8 cellular contexts compared by ENCODE assay signal in the genomic region with DNA sequence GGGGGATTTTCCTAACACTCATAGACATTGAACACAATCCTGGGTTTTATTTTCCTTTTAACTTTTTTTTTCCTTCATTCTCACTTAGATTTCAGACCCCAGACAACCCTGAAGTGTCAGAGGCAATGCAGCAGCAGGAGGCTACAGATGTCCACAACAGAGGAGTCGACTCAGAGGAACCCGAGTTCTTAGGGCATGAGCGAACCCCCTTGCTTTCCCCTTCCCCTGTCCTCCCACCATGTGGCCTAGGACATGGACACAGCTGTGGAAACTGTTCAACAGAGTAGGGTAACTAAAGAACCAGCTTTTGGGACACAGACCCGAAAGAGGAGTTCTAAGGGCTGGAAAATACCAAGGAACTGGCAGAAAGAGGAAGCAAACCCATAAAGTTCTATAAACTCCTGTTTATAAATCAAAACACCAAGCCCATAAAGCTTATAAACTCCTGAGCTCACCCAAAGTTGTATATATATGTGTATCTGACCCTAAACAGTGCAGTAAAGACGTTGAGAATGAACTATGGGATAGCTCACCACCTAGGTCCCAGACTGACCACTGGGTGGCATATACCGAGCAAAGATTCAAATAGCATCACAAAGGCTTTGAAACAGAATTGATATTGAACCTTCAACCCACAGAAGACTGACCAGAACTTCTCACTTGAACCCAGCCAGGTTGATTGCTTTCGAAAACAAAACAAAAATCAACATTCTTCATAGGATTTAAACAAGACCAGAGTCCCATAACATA. TPM values are rescaled to one million over a fixed set of nuclear protein-coding genes. Genes with fewer than 3 reads are reported as not detected.
DNase-seq lines count a peak whose midpoint lies in the region; ATAC-seq and TF ChIP-seq lines count a peak whose summit lies in the region.

No MANE protein-coding gene starts in this region.

- H3K27ac ChIP-seq in brain microvascular endothelial cell (no peak overlapping the region), left lung (no peak overlapping the region), prostate gland (peak overlapping the region in 1 of 2 donors; percentile 60)
- no peak overlapping the region for H3K27ac ChIP-seq in effector memory CD4-positive, alpha-beta T cell (ENCODE audit: insufficient read depth, low read length, poor library complexity, severe bottlenecking)
- H3K27ac ChIP-seq in naive thymus-derived CD4-positive, alpha-beta T cell (ENCODE audit: low read depth, low read length) = no peak overlapping the region

- peak; percentile 37 to 55 for DNase-seq in AML-193 (lab: John Stamatoyannopoulos, UW)
- DNase-seq in brain microvascular endothelial cell = peak; percentile 48
- DNase-seq in left lung = no peak
- no peak for DNase-seq in DMS153 treated with DMSO at 0.1 percent for 48 hours (lab: John Stamatoyannopoulos, UW; ENCODE audit: unreplicated experiment)
- no peak for DNase-seq in prostate gland (ENCODE audit: low spot score)
- DNase-seq in effector memory CD4-positive, alpha-beta T cell = no peak
- DNase-seq in naive thymus-derived CD4-positive, alpha-beta T cell = no peak

- peaks cover 0 to 6% (median 0%) of the 10 kb centered on the region in 7 donors for H3K4me1 Mint-ChIP-seq in naive thymus-derived CD4-positive, alpha-beta T cell

- in situ Hi-C loops in brain microvascular endothelial cell (cut with HindIII; ENCODE audit: low pct_ligation_motif_present, low sequenced_read_pairs) = no loop called here

- no peaks in the 10 kb centered on the region for H3K36me3 Mint-ChIP-seq in naive thymus-derived CD4-positive, alpha-beta T cell

- H3K36me3 ChIP-seq in brain microvascular endothelial cell (replicated peaks) (no peaks in the 10 kb centered on the region), left lung (no peaks in the 10 kb centered on the region), prostate gland (no peaks in the 10 kb centered on the region)
- no peaks in the 10 kb centered on the region for H3K36me3 ChIP-seq in effector memory CD4-positive, alpha-beta T cell (ENCODE audit: control insufficient read depth, insufficient read depth, low read length)
- no peaks in the 10 kb centered on the region for H3K36me3 ChIP-seq in naive thymus-derived CD4-positive, alpha-beta T cell (ENCODE audit: control insufficient read depth in 2 of 3, insufficient read depth in 3 of 3, low read length in 3 of 3)

- CTCF ChIA-PET in naive thymus-derived CD4-positive, alpha-beta T cell (lab: Charles Lee) = interaction anchor here (0.7 to 1.4 kb wide), 2 partner anchors 15 to 257 kb away, joined by 3 to 7 read pairs; no protein-coding TSS in a partner anchor

- peak; percentile 41; the same call in 1 of the 2 replicates for TF ChIP-seq RAD21 in Ishikawa (IDR thresholded peaks at IDR 0.05; ENCODE audit: low read depth)

- TF ChIP-seq EP300 in Ishikawa (IDR thresholded peaks at IDR 0.05; ENCODE audit: borderline replicate concordance) = no peak

- POLR2A ChIA-PET in naive thymus-derived CD4-positive, alpha-beta T cell (lab: Charles Lee) = no interaction called here

- H3K4me3 Mint-ChIP-seq in naive thymus-derived CD4-positive, alpha-beta T cell = no peak overlapping the region

- no peak overlapping the region for H3K4me3 ChIP-seq in brain microvascular endothelial cell (ENCODE audit: low read depth, low read length)
- H3K4me3 ChIP-seq in left lung = no peak overlapping the region
- H3K4me3 ChIP-seq in prostate gland = no peak overlapping the region
- H3K4me3 ChIP-seq in effector memory CD4-positive, alpha-beta T cell (ENCODE audit: insufficient read depth, low read depth, low read length, poor library complexity, severe bottlenecking) = no peak overlapping the region
- H3K4me3 ChIP-seq in naive thymus-derived CD4-positive, alpha-beta T cell (ENCODE audit: low read length) = no peak overlapping the region

- H3K27me3 ChIP-seq in brain microvascular endothelial cell (replicated peaks) (no peaks in the 10 kb centered on the region), left lung (no peaks in the 10 kb centered on the region), prostate gland (replicated peaks; ENCODE audit: insufficient read depth) (no peaks in the 10 kb centered on the region)
- no peaks in the 10 kb centered on the region for H3K27me3 ChIP-seq in effector memory CD4-positive, alpha-beta T cell (replicated peaks; ENCODE audit: control insufficient read depth, insufficient read depth, low read length, poor library complexity, severe bottlenecking)
- no peaks in the 10 kb centered on the region for H3K27me3 ChIP-seq in naive thymus-derived CD4-positive, alpha-beta T cell (ENCODE audit: control insufficient read depth in 2 of 2, insufficient read depth in 2 of 2, low read length in 2 of 2)

- peak overlapping the region in 1 of 9 donors; percentile 22 for H3K27ac Mint-ChIP-seq in naive thymus-derived CD4-positive, alpha-beta T cell

- ATAC-seq in left lung = peak; percentile 57
- no peak for ATAC-seq in naive thymus-derived CD4-positive, alpha-beta T cell

- intact Hi-C loops in left lung (cut with DNase I) = no loop called here
- intact Hi-C loops in prostate gland (cut with DNase I) = loop anchor here (5.0 kb wide), 1 partner anchor 35 kb away; a partner anchor contains a TSS
- intact Hi-C loops in naive thymus-derived CD4-positive, alpha-beta T cell (cut with micrococcal nuclease) = no loop called here

- peaks cover 0 to 2% (median 0%) of the 10 kb centered on the region in 11 donors for H3K9me3 Mint-ChIP-seq in naive thymus-derived CD4-positive, alpha-beta T cell

- peaks cover 0 to 25% (median 3%) of the 10 kb centered on the region in 5 donors for H3K27me3 Mint-ChIP-seq in naive thymus-derived CD4-positive, alpha-beta T cell

- H3K4me1 ChIP-seq in left lung = peaks cover 8 to 15% of the 10 kb centered on the region in 2 donors
- H3K4me1 ChIP-seq in prostate gland (replicated peaks) = no peaks in the 10 kb centered on the region
- H3K4me1 ChIP-seq in effector memory CD4-positive, alpha-beta T cell (ENCODE audit: control insufficient read depth, insufficient read depth, low read length, poor library complexity, severe bottlenecking) = no peaks in the 10 kb centered on the region
- no peaks in the 10 kb centered on the region for H3K4me1 ChIP-seq in naive thymus-derived CD4-positive, alpha-beta T cell (ENCODE audit: control insufficient read depth in 2 of 2, insufficient read depth in 2 of 2, low read length in 2 of 2)

- no peak for TF ChIP-seq POLR2A in prostate gland (IDR thresholded peaks at IDR 0.05)

- WGBS in prostate gland = 68% methylated on average over 7 of the region's 7 CpGs

- TF ChIP-seq CTCF in brain microvascular endothelial cell (IDR thresholded peaks at IDR 0.05; ENCODE audit: low read depth, low read length, missing control alignments) = peak; percentile 76
- TF ChIP-seq CTCF in left lung (IDR thresholded peaks at IDR 0.05) = peak; percentile 20 to 38
- peak in 2 of 4 experiments; percentile 34 to 47 for TF ChIP-seq CTCF in prostate gland (IDR thresholded peaks at IDR 0.05)

- no peaks in the 10 kb centered on the region for H3K9me3 ChIP-seq in left lung
- no peaks in the 10 kb centered on the region for H3K9me3 ChIP-seq in prostate gland
- H3K9me3 ChIP-seq in effector memory CD4-positive, alpha-beta T cell (ENCODE audit: control insufficient read depth, low read length) = no peaks in the 10 kb centered on the region
- H3K9me3 ChIP-seq in naive thymus-derived CD4-positive, alpha-beta T cell (ENCODE audit: control insufficient read depth in 2 of 3, low read length in 3 of 3) = no peaks in the 10 kb centered on the region

TF ChIP-seq in Ishikawa, 13 proteins besides CTCF, POLR2A, EP300 and RAD21 (continues in another document):
- no peak for TF ChIP-seq FOXM1 (IDR thresholded peaks at IDR 0.05; ENCODE audit: borderline replicate concordance, low read depth)
- TF ChIP-seq EGR1 (IDR thresholded peaks at IDR 0.05) = no peak
- TF ChIP-seq, protein P1, sequence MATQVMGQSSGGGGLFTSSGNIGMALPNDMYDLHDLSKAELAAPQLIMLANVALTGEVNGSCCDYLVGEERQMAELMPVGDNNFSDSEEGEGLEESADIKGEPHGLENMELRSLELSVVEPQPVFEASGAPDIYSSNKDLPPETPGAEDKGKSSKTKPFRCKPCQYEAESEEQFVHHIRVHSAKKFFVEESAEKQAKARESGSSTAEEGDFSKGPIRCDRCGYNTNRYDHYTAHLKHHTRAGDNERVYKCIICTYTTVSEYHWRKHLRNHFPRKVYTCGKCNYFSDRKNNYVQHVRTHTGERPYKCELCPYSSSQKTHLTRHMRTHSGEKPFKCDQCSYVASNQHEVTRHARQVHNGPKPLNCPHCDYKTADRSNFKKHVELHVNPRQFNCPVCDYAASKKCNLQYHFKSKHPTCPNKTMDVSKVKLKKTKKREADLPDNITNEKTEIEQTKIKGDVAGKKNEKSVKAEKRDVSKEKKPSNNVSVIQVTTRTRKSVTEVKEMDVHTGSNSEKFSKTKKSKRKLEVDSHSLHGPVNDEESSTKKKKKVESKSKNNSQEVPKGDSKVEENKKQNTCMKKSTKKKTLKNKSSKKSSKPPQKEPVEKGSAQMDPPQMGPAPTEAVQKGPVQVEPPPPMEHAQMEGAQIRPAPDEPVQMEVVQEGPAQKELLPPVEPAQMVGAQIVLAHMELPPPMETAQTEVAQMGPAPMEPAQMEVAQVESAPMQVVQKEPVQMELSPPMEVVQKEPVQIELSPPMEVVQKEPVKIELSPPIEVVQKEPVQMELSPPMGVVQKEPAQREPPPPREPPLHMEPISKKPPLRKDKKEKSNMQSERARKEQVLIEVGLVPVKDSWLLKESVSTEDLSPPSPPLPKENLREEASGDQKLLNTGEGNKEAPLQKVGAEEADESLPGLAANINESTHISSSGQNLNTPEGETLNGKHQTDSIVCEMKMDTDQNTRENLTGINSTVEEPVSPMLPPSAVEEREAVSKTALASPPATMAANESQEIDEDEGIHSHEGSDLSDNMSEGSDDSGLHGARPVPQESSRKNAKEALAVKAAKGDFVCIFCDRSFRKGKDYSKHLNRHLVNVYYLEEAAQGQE (IDR thresholded peaks at IDR 0.05; ENCODE audit: low read depth) = no peak
- TF ChIP-seq CREB1 (IDR thresholded peaks at IDR 0.05; ENCODE audit: low read depth) = no peak
- TF ChIP-seq, protein P2, sequence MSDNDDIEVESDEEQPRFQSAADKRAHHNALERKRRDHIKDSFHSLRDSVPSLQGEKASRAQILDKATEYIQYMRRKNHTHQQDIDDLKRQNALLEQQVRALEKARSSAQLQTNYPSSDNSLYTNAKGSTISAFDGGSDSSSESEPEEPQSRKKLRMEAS (IDR thresholded peaks at IDR 0.05) = no peak

RNA-seq across cellular contexts. Expression of a gene that starts 33.9 kb away (rescaled TPM):
- 10 to 100 TPM; 64.0 to 72.3 TPM for total RNA-seq in left lung
- total RNA-seq in prostate gland = 10 to 100 TPM; 46.9 to 57.7 TPM
- total RNA-seq in naive thymus-derived CD4-positive, alpha-beta T cell = 1 to 10 TPM; 1.5 to 2.5 (median 1.8) TPM
- polyA plus RNA-seq in naive thymus-derived CD4-positive, alpha-beta T cell = under 1 TPM; 0.07 to 0.12 TPM

RNA-seq across cellular contexts. Expression of a gene that starts 58.1 kb away (rescaled TPM):
- total RNA-seq in left lung (10 to 100 TPM; 42.6 to 51.5 TPM), prostate gland (100 to 1,000 TPM in 1 of 2 donors, 10 to 100 TPM in 1; 10.7 to 133 TPM)
- total RNA-seq in naive thymus-derived CD4-positive, alpha-beta T cell = 100 to 1,000 TPM in 1 of 5 experiments, 10 to 100 TPM in 4; 52.0 to 138 (median 61.4) TPM
- 10 to 100 TPM; 72.5 to 89.8 TPM for polyA plus RNA-seq in naive thymus-derived CD4-positive, alpha-beta T cell

Comparison
In these comparisons a context has a peak if more than half of its experiments do, and no peak if none do; other contexts are left out.
1. DNase-seq: peak in AML-193 (2 of 2) and brain microvascular endothelial cell (single experiment); none in left lung (0 of 2), DMS153 treated with DMSO at 0.1 percent for 48 hours (single experiment), prostate gland (single experiment), effector memory CD4-positive, alpha-beta T cell (0 of 3) and naive thymus-derived CD4-positive, alpha-beta T cell (0 of 9).
2. RNA of a gene that starts 33.9 kb away (total RNA-seq): 64.0 to 72.3 TPM in left lung and 46.9 to 57.7 TPM in prostate gland; 1.5 to 2.5 TPM in naive thymus-derived CD4-positive, alpha-beta T cell; every median in the first group is over 10 times any median in the second.